ENCODE assay signal across 8 cellular contexts in the genomic region with DNA sequence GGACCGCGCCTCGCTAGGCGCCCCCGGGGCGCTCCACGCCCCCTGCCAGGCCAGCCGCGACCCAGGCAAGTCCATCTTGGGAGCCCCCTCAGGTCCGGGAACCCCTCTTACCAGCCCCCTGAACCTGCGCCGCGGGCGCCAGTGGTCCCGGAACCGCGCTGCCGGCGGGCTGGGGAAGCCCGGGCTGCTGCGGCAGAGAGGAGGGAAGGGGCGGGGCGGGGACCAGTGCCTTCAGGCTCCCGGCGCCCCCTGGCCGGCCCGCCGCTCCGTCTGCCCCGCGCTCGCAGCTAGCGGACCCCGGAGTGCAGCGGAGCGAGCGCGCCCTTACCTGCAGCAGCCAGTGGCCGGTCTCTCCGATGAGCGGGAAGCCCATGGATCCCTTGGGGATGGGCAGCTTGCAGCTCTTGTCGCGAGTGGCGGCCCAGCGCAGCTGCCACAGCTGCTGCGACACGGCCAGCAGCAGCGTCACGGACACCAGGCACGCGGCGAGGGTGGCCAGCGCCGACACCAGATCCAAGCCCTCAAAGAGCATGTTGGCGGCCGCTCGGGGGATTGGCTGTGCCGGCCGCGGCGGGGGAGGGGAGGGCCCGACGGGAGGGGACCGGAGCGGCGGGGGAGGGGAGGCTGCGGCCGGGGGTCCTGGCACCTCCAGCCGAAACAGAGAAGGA. TPM values are rescaled to one million over a fixed set of nuclear protein-coding genes. Genes with fewer than 3 reads are reported as not detected.
DNase-seq lines count a peak whose midpoint lies in the region; ATAC-seq, FAIRE-seq and TF ChIP-seq lines count a peak whose summit lies in the region.

A gene with protein sequence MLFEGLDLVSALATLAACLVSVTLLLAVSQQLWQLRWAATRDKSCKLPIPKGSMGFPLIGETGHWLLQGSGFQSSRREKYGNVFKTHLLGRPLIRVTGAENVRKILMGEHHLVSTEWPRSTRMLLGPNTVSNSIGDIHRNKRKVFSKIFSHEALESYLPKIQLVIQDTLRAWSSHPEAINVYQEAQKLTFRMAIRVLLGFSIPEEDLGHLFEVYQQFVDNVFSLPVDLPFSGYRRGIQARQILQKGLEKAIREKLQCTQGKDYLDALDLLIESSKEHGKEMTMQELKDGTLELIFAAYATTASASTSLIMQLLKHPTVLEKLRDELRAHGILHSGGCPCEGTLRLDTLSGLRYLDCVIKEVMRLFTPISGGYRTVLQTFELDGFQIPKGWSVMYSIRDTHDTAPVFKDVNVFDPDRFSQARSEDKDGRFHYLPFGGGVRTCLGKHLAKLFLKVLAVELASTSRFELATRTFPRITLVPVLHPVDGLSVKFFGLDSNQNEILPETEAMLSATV (minus strand): TSS at position 560 of the 668 bp plus-strand sequence. CDS start 28 bp downstream, at position 532.

- no peak for FAIRE-seq in HepG2 (lab: Jason Lieb, UNC)

- in situ Hi-C loops in HepG2 (cut with HindIII; ENCODE audit: extremely low pct_ligation_motif_present, low pct_unique_long_range_greater_than_20kb): loop anchor here (10.0 kb wide), 1 partner anchor 343 kb away; no protein-coding TSS in a partner anchor

- H3K79me2 ChIP-seq in HepG2 (ENCODE audit: insufficient read depth, low read length): no peaks in the 10 kb centered on the region

- H2AFZ ChIP-seq in HepG2 (ENCODE audit: low read length): no peak within 1 kb of the TSS

- POLR2A ChIA-PET in HepG2 (lab: Yijun Ruan, JAX): no interaction called here

- TF ChIP-seq POLR2A in breast epithelium (IDR thresholded peaks at IDR 0.05): no peak
- no peak for TF ChIP-seq POLR2A in HepG2 (IDR thresholded peaks at IDR 0.05; ENCODE audit: insufficient read depth in 1 of 2, low read depth in 2 of 2, low read length in 2 of 2)

- ATAC-seq in HepG2 (no peak), GM18909 (IDR thresholded peaks at IDR 0.05; ENCODE audit: poor library complexity, unreplicated experiment) (no peak), GM21526 (IDR thresholded peaks at IDR 0.05; ENCODE audit: low FRiP score, unreplicated experiment) (no peak), HG03439 (IDR thresholded peaks at IDR 0.05; ENCODE audit: unreplicated experiment) (no peak)

- peak within 1 kb of the TSS; percentile 67 for H3K4me2 ChIP-seq in HepG2 (ENCODE audit: low read depth, low read length)

- TF ChIP-seq CTCF in AG09309 (IDR thresholded peaks at IDR 0.05; ENCODE audit: control insufficient read depth, insufficient read depth, low read depth, low read length, missing control alignments) (no peak), breast epithelium (IDR thresholded peaks at IDR 0.05) (no peak), HepG2 (CRISPR knock-in tag; IDR thresholded peaks at IDR 0.05) (no peak), subcutaneous adipose tissue (IDR thresholded peaks at IDR 0.05; ENCODE audit: low read depth) (no peak)

- peak within 1 kb of the TSS; percentile 31 for H3K4me3 ChIP-seq in AG09309 (ENCODE audit: control insufficient read depth, low read depth, low read length)
- H3K4me3 ChIP-seq in breast epithelium: peak within 1 kb of the TSS; percentile 43 to 70 (median 50)
- peak within 1 kb of the TSS; percentile 30 to 70 (median 53); a peak in 5 of 6 replicates for H3K4me3 ChIP-seq in HepG2 (replicated peaks in 1 of 3; ENCODE audit: insufficient read depth in 1 of 3, low read depth in 2 of 3, low read length in 3 of 3)

- peaks cover 16 to 72% of the 10 kb centered on the region in 2 donors for H3K27me3 ChIP-seq in breast epithelium
- H3K27me3 ChIP-seq in HepG2 (ENCODE audit: control insufficient read depth in 1 of 2, insufficient read depth in 2 of 2, low read length in 2 of 2): peaks cover 29 to 93% of the 10 kb centered on the region in 2 experiments

- DNase-seq in AG09309 (ENCODE audit: low read depth) (no peak), breast epithelium (ENCODE audit: low spot score in 2 of 2) (peak; percentile 17 to 50), HepG2 (ENCODE audit: low spot score) (no peak)

- H3K4me1 ChIP-seq in breast epithelium (peaks cover 35 to 50% of the 10 kb centered on the region in 2 donors), HepG2 (ENCODE audit: insufficient read depth, low read length) (peaks cover 37% of the 10 kb centered on the region)

- H3K9me3 ChIP-seq in breast epithelium: no peaks in the 10 kb centered on the region
- peaks cover 7% of the 10 kb centered on the region; the same call in 1 of the 2 replicates for H3K9me3 ChIP-seq in HepG2 (ENCODE audit: low read length)

- peaks cover 68% of the 10 kb centered on the region for H3K27me3 Mint-ChIP-seq in IgD-negative memory B cell

- intact Hi-C loops in breast epithelium (cut with DNase I; ENCODE audit: low total_unique reads): loop anchor here (10.0 kb wide), 1 partner anchor 223 kb away; no protein-coding TSS in a partner anchor
- intact Hi-C loops in HepG2 (cut with micrococcal nuclease; ENCODE audit: unreplicated experiment): no loop called here

- TF ChIP-seq EP300 in HepG2 (IDR thresholded peaks at IDR 0.05; ENCODE audit: low read depth in 2 of 2, low read length in 2 of 2): no peak
- no peak for TF ChIP-seq EP300 in HepG2 (CRISPR knock-in tag; IDR thresholded peaks at IDR 0.05; ENCODE audit: borderline replicate concordance)

- peak within 1 kb of the TSS; percentile 79 to 95 (median 87) for H3K4me3 Mint-ChIP-seq in IgD-negative memory B cell

- TF ChIP-seq RAD21 in HepG2 (CRISPR knock-in tag; IDR thresholded peaks at IDR 0.05): no peak

- peaks cover 3% of the 10 kb centered on the region for H3K36me3 Mint-ChIP-seq in IgD-negative memory B cell

- H3K27ac Mint-ChIP-seq in IgD-negative memory B cell: peak within 1 kb of the TSS; percentile 59 to 87 (median 80)

- BruUV-seq in HepG2 (replicated peaks; lab: Mats Ljungman, UMichigan): no TSS peak

- peaks cover 11 to 24% (median 17%) of the 10 kb centered on the region in 3 donors for H3K4me1 Mint-ChIP-seq in IgD-negative memory B cell

- peaks cover 0 to 5% (median 0%) of the 10 kb centered on the region in 3 donors for H3K9me3 Mint-ChIP-seq in IgD-negative memory B cell

- H3K27ac ChIP-seq in breast epithelium (no peak within 1 kb of the TSS), HepG2 (ENCODE audit: extremely low read length, insufficient read depth, low read length) (no peak within 1 kb of the TSS)

- CTCF ChIA-PET in HepG2 (lab: Yijun Ruan, JAX; ENCODE audit: low intra/inter-chr PET ratio, low total read pairs): no interaction called here

- WGBS in HepG2 (ENCODE audit: low lambda C conversion rate): 18% methylated on average over 47 of the region's 69 CpGs

- H3K9ac ChIP-seq in HepG2 (ENCODE audit: insufficient read depth, low read depth, low read length): no peak within 1 kb of the TSS

- H3K36me3 ChIP-seq in breast epithelium: no peaks in the 10 kb centered on the region
- no peaks in the 10 kb centered on the region for H3K36me3 ChIP-seq in HepG2 (replicated peaks in 1 of 2; ENCODE audit: control insufficient read depth in 1 of 2, insufficient read depth in 2 of 2, low read length in 2 of 2)

- peaks cover 14% of the 10 kb centered on the region; the same call in 1 of the 2 replicates for H4K20me1 ChIP-seq in HepG2 (ENCODE audit: insufficient read depth, low read length)

TF ChIP-seq in HepG2, 621 proteins besides CTCF, POLR2A, EP300 and RAD21 (continues in another document):
- peak; percentile 33 for TF ChIP-seq HNRNPLL (IDR thresholded peaks at IDR 0.05; ENCODE audit: low read depth, low read length, poor library complexity, severe bottlenecking)
- TF ChIP-seq HNRNPK (IDR thresholded peaks at IDR 0.05; ENCODE audit: low read depth, low read length, poor library complexity, severe bottlenecking): peak; percentile 19
- TF ChIP-seq ZNF841 (CRISPR knock-in tag; IDR thresholded peaks at IDR 0.05; ENCODE audit: borderline replicate concordance): no peak
- TF ChIP-seq GABPB1 (CRISPR knock-in tag; IDR thresholded peaks at IDR 0.05): peak; percentile 17; the same call in 1 of the 2 replicates
- peak; percentile 66; the same call in 1 of the 2 replicates for TF ChIP-seq MTF2 (CRISPR knock-in tag; IDR thresholded peaks at IDR 0.05; ENCODE audit: borderline replicate concordance)
- TF ChIP-seq, protein P1, sequence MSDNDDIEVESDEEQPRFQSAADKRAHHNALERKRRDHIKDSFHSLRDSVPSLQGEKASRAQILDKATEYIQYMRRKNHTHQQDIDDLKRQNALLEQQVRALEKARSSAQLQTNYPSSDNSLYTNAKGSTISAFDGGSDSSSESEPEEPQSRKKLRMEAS (IDR thresholded peaks at IDR 0.05): 0 out of 2 replicates have a peak, but pooled peaks have one; percentile 27

RNA-seq across cellular contexts. Expression of the gene that starts here (rescaled TPM):
- polyA plus RNA-seq in IgD-negative memory B cell (not detected), HepG2 (2011; rRNA removed) (0.04 and 0.05 TPM in 2 replicates)
- total RNA-seq in breast epithelium (10 to 100 TPM in 1 of 3 donors, 1 to 10 TPM in 2; 3.8 to 41.6 (median 3.9) TPM), HepG2 (2016; rRNA removed; fragmentation: Illumina TruSeq; extraction: Trizol) (0.06 and 0.07 TPM in 2 replicates), subcutaneous adipose tissue (100 to 1,000 TPM in 1 of 4 donors, 10 to 100 TPM in 3; 10.0 to 106 (median 33.0) TPM)
- not detected in 2 replicates for total RNA-seq in HepG2 (2016; cell fraction: cytosol; rRNA removed; fragmentation: Illumina TruSeq; extraction: Trizol; ENCODE audit: low read depth)
- 0.32 TPM in 1 of 2 replicates, not detected in the other for total RNA-seq in HepG2 (2016; cell fraction: insoluble cytoplasmic fraction; rRNA removed; fragmentation: Illumina TruSeq; extraction: Trizol)
- total RNA-seq in HepG2 (2016; cell fraction: membrane; rRNA removed; fragmentation: Illumina TruSeq; extraction: Trizol): 0.09 TPM in 1 of 2 replicates, not detected in the other
- 0.12 and 0.13 TPM in 2 replicates for total RNA-seq in HepG2 (2016; cell fraction: nucleus; rRNA removed; fragmentation: Illumina TruSeq; extraction: Trizol)
- 0.03 and 0.09 TPM in 2 replicates for polyA plus RNA-seq in HepG2 (2011; cell fraction: cytosol; rRNA removed)
- 0.50 and 0.79 TPM in 2 replicates for polyA plus RNA-seq in HepG2 (2011; cell fraction: nucleus; rRNA removed)
- polyA plus RNA-seq in HepG2 (2012): not detected in 2 replicates
- polyA plus RNA-seq in HepG2 (2016; cell fraction: cytosol; fragmentation: Illumina TruSeq; extraction: Trizol; ENCODE audit: low read depth): not detected in 2 replicates
- polyA plus RNA-seq in HepG2 (2016; cell fraction: insoluble cytoplasmic fraction; fragmentation: Illumina TruSeq; extraction: Trizol; ENCODE audit: low read depth): 0.05 and 0.11 TPM in 2 replicates
- polyA plus RNA-seq in HepG2 (2016; cell fraction: membrane; fragmentation: Illumina TruSeq; extraction: Trizol; ENCODE audit: low read depth): 0.07 TPM in 1 of 2 replicates, not detected in the other
- 0.26 and 0.88 TPM in 2 replicates for polyA plus RNA-seq in HepG2 (2016; cell fraction: nucleus; fragmentation: Illumina TruSeq; extraction: Trizol; ENCODE audit: insufficient read depth, low read depth)
- polyA minus RNA-seq in HepG2 (2011; rRNA and poly(A)+ RNA removed; ENCODE audit: low replicate concordance): 0.34 and 5.5 TPM in 2 replicates
- 0.18 TPM in 1 of 2 replicates, not detected in the other for polyA minus RNA-seq in HepG2 (2011; cell fraction: cytosol; rRNA and poly(A)+ RNA removed)
- 0.25 and 0.26 TPM in 2 replicates for polyA minus RNA-seq in HepG2 (2011; cell fraction: nucleus; rRNA and poly(A)+ RNA removed)

Comparison
In these comparisons a context has a peak if more than half of its experiments do, and no peak if none do; other contexts are left out.
1. DNase-seq: peak in breast epithelium (2 of 2); none in AG09309 (single experiment) and HepG2 (single experiment).
2. Peak in every context shown above with its lines, with median percentiles within 50 percentile points of each other: H3K4me3 ChIP-seq.